1 cellular context compared by ENCODE assay signal in the genomic region with DNA sequence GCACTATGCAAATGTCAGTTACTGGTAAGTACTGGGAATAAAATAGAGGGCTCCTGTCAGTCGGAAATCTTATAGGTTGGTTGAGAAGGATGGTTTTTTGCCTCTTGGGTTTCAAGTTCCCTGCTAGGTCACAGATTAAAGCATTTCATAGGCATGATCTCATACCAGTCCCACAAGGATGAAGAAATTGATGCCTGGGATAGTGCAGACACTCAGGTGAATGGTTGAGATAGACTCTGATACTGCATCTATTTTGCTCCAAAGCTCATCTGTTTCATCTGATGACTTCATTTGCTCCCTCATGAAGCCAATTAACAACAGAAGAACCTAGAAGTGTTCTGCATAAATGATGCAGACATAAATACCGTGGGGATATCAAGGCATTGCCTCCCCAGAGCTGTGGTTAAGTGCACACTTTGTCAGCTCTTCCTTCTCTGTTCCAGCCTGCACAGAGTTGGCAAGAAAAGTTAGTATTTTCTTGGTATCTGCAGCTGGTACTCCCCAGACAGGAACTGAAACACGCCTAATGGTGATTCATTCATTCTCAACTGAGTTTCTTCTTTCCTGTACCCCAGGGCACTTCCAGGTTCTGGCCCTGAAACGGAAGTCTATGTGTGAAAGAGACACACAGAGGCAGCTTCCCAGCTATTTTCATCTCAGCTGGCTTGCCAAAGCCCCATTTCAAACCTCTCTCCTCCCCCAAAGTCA.
TF ChIP-seq lines count a peak whose summit lies in the region.

No MANE protein-coding gene starts in this region.

TF ChIP-seq in SK-N-SH, 30 proteins besides CTCF, POLR2A, EP300 and RAD21 (continued from another document):
- TF ChIP-seq POLR2AphosphoS5 (IDR thresholded peaks at IDR 0.05; ENCODE audit: low read depth, low read length) = no peak
- TF ChIP-seq, protein P1, sequence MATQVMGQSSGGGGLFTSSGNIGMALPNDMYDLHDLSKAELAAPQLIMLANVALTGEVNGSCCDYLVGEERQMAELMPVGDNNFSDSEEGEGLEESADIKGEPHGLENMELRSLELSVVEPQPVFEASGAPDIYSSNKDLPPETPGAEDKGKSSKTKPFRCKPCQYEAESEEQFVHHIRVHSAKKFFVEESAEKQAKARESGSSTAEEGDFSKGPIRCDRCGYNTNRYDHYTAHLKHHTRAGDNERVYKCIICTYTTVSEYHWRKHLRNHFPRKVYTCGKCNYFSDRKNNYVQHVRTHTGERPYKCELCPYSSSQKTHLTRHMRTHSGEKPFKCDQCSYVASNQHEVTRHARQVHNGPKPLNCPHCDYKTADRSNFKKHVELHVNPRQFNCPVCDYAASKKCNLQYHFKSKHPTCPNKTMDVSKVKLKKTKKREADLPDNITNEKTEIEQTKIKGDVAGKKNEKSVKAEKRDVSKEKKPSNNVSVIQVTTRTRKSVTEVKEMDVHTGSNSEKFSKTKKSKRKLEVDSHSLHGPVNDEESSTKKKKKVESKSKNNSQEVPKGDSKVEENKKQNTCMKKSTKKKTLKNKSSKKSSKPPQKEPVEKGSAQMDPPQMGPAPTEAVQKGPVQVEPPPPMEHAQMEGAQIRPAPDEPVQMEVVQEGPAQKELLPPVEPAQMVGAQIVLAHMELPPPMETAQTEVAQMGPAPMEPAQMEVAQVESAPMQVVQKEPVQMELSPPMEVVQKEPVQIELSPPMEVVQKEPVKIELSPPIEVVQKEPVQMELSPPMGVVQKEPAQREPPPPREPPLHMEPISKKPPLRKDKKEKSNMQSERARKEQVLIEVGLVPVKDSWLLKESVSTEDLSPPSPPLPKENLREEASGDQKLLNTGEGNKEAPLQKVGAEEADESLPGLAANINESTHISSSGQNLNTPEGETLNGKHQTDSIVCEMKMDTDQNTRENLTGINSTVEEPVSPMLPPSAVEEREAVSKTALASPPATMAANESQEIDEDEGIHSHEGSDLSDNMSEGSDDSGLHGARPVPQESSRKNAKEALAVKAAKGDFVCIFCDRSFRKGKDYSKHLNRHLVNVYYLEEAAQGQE (IDR thresholded peaks at IDR 0.05; ENCODE audit: low read depth, low read length) = no peak
- no peak for TF ChIP-seq SMC3 (IDR thresholded peaks at IDR 0.05; ENCODE audit: low read depth, low read length)
- TF ChIP-seq RFX5 (IDR thresholded peaks at IDR 0.05; ENCODE audit: low read length) = no peak
